18 cellular contexts compared by ENCODE assay signal in genomic region chr7:80591654-80592053, GRCh38. TPM values are rescaled to one million over a fixed set of nuclear protein-coding genes. Genes with fewer than 3 reads are reported as not detected.
DNase-seq lines count a peak whose midpoint lies in the region; ATAC-seq, FAIRE-seq and TF ChIP-seq lines count a peak whose summit lies in the region.
"Had no signal": no experiment of that assay in that cellular context is flagged by ENCODE, and none has a peak within 500 bp of the region (broad histone marks: within the 10 kb centered on the region; RNA-seq: fewer than 3 reads in every experiment).

No MANE protein-coding gene starts in this region.

- H3K27me3 ChIP-seq in GM12878 (replicated peaks in 1 of 2; ENCODE audit: control insufficient read depth in 2 of 2, insufficient read depth in 2 of 2, low read length in 1 of 2) = no peaks in the 10 kb centered on the region
- H3K27me3 ChIP-seq in uterus = no peaks in the 10 kb centered on the region

- H3K36me3 Mint-ChIP-seq in activated naive CD8-positive, alpha-beta T cell treated with anti-CD3 and anti-CD28 coated beads, Interleukin-2, amount 50 U/mL, for 24 hours (ENCODE audit: low read depth) = no peaks in the 10 kb centered on the region
- H3K36me3 Mint-ChIP-seq: CD8-positive, alpha-beta T cell; T-cell had no signal

- in situ Hi-C loops in GM13976 (cut with MboI; ENCODE audit: low sequenced_read_pairs, unreplicated experiment) = no loop called here
- in situ Hi-C loops in GM12878 (cut with MboI) = no loop called here

- no peak overlapping the region for H3K9ac ChIP-seq in GM12878 (ENCODE audit: control insufficient read depth, insufficient read depth, low read length)
- H3K9ac ChIP-seq: KMS-11 had no signal

- H3K4me3 ChIP-seq in GM12878 (no peak overlapping the region), uterus (no peak overlapping the region)

- no peak overlapping the region for H2AFZ ChIP-seq in GM12878 (ENCODE audit: control insufficient read depth, low read depth, low read length)

- no peaks in the 10 kb centered on the region for H3K27me3 Mint-ChIP-seq in activated naive CD8-positive, alpha-beta T cell treated with anti-CD3 and anti-CD28 coated beads, Interleukin-2, amount 50 U/mL, for 24 hours
- H3K27me3 Mint-ChIP-seq: T-cell had no signal

- SMC1A ChIA-PET in GM12878 (lab: Charles Lee; ENCODE audit: uncharacterized antibody, unreplicated experiment) = interaction anchor here (0.5 kb wide), 1 partner anchor 146 kb away, joined by 3 read pairs; no protein-coding TSS in a partner anchor

- H3K9me3 ChIP-seq in GM12878 (replicated peaks; ENCODE audit: control insufficient read depth, insufficient read depth, low read length) = no peaks in the 10 kb centered on the region
- no peaks in the 10 kb centered on the region for H3K9me3 ChIP-seq in uterus

- TF ChIP-seq EP300 in GM12878 (IDR thresholded peaks at IDR 0.05; ENCODE audit: borderline replicate concordance in 1 of 2, control insufficient read depth in 1 of 2, low read depth in 2 of 2, low read length in 2 of 2) = no peak

- H3K27ac Mint-ChIP-seq in activated naive CD8-positive, alpha-beta T cell treated with anti-CD3 and anti-CD28 coated beads, Interleukin-2, amount 50 U/mL, for 24 hours = no peak overlapping the region
- H3K27ac Mint-ChIP-seq: CD8-positive, alpha-beta T cell; T-cell had no signal

- DNase-seq in GM13976 (ENCODE audit: low spot score) (peak; percentile 16), NOMO-1 (lab: John Stamatoyannopoulos, UW; ENCODE audit: unreplicated experiment in 2 of 2) (peak; percentile 42 to 89), GM12878 (ENCODE audit: low read depth, low spot score) (no peak), GF-D8 (lab: John Stamatoyannopoulos, UW) (no peak), NCI-H1105 treated with DMSO at 0.1 percent for 48 hours (lab: John Stamatoyannopoulos, UW) (no peak), uterus (no peak)
- no peak for DNase-seq in activated naive CD8-positive, alpha-beta T cell treated with anti-CD3 and anti-CD28 coated beads, Interleukin-2, amount 50 U/mL, for 24 hours
- DNase-seq: ACHN; CD8-positive, alpha-beta T cell; GOT3; NCI-H187; NCI-H526 treated with DMSO at 0.1 percent for 48 hours; T-cell; T1000 had no signal

- no peak overlapping the region for H3K27ac ChIP-seq in GM12878 (ENCODE audit: control insufficient read depth, insufficient read depth)
- no peak overlapping the region for H3K27ac ChIP-seq in uterus
- H3K27ac ChIP-seq: KMS-11 had no signal

- H3K4me1 Mint-ChIP-seq in activated naive CD8-positive, alpha-beta T cell treated with anti-CD3 and anti-CD28 coated beads, Interleukin-2, amount 50 U/mL, for 24 hours = no peaks in the 10 kb centered on the region
- H3K4me1 Mint-ChIP-seq: T-cell had no signal

- H3K79me2 ChIP-seq in GM12878 (ENCODE audit: control insufficient read depth, insufficient read depth, low read length) = no peaks in the 10 kb centered on the region

- H3K36me3 ChIP-seq in GM12878 (ENCODE audit: control insufficient read depth in 2 of 2, insufficient read depth in 2 of 2, low read length in 1 of 2) = no peaks in the 10 kb centered on the region
- H3K36me3 ChIP-seq in uterus = no peaks in the 10 kb centered on the region

- peak; percentile 78 for ATAC-seq in GM21360 (IDR thresholded peaks at IDR 0.05; ENCODE audit: unreplicated experiment)
- peak; percentile 65 for ATAC-seq in GM12878
- ATAC-seq in activated naive CD8-positive, alpha-beta T cell treated with anti-CD3 and anti-CD28 coated beads, Interleukin-2, amount 50 U/mL, for 24 hours = no peak
- ATAC-seq: CD8-positive, alpha-beta T cell; Panc1; Right ventricle myocardium inferior; T-cell had no signal

- H3K4me1 ChIP-seq in GM12878 (ENCODE audit: control insufficient read depth, insufficient read depth, low read length) = no peaks in the 10 kb centered on the region
- no peaks in the 10 kb centered on the region for H3K4me1 ChIP-seq in uterus

- intact Hi-C loops in GM12878 (cut with micrococcal nuclease; ENCODE audit: unreplicated experiment) = no loop called here
- intact Hi-C loops in uterus (cut with DNase I; ENCODE audit: low total_unique reads) = no loop called here

- peak; percentile 27 for FAIRE-seq in GM12878 (lab: Jason Lieb, UNC)

- no peaks in the 10 kb centered on the region for H3K9me3 Mint-ChIP-seq in activated naive CD8-positive, alpha-beta T cell treated with anti-CD3 and anti-CD28 coated beads, Interleukin-2, amount 50 U/mL, for 24 hours
- H3K9me3 Mint-ChIP-seq: CD8-positive, alpha-beta T cell had no signal

- H3K4me2 ChIP-seq in GM12878 (ENCODE audit: control insufficient read depth, insufficient read depth) = no peak overlapping the region
- H3K4me2 ChIP-seq: KMS-11 had no signal

- TF ChIP-seq RAD21 in GM12878 (IDR thresholded peaks at IDR 0.05; ENCODE audit: insufficient read depth, low read depth, low read length) = no peak

- H3K4me3 Mint-ChIP-seq in activated naive CD8-positive, alpha-beta T cell treated with anti-CD3 and anti-CD28 coated beads, Interleukin-2, amount 50 U/mL, for 24 hours = no peak overlapping the region
- H3K4me3 Mint-ChIP-seq: CD8-positive, alpha-beta T cell; T-cell had no signal

- RAD21 ChIA-PET in GM12878 (lab: Charles Lee; ENCODE audit: unreplicated experiment) = no interaction called here

- CTCF ChIA-PET in GM12878 (lab: Yijun Ruan, JAX) = no interaction called here

- WGBS in GM12878 (ENCODE audit: insufficient coverage, insufficient replicate concordance, low lambda C conversion rate, missing lambda C conversion rate) = 0% methylated on average over 1 of the region's 1 CpG

- no peak for TF ChIP-seq POLR2A in GM12878 (IDR thresholded peaks at IDR 0.05; ENCODE audit: low read depth, low read length)
- TF ChIP-seq POLR2A in uterus (IDR thresholded peaks at IDR 0.05) = no peak

- no peak for TF ChIP-seq CTCF in GM13976 (IDR thresholded peaks at IDR 0.05; ENCODE audit: borderline replicate concordance, control extremely low read depth, extremely low read depth, insufficient read depth, missing control alignments)
- no peak for TF ChIP-seq CTCF in GM12878 (IDR thresholded peaks at IDR 0.05 in 2 of 3, conservative IDR thresholded peaks at IDR 0.05 in 1 of 3; ENCODE audit: control insufficient read depth in 2 of 3, extremely low read depth in 1 of 3, insufficient read depth in 1 of 3, low read depth in 3 of 3, low read length in 3 of 3)
- no peak for TF ChIP-seq CTCF in uterus (IDR thresholded peaks at IDR 0.05)

- H4K20me1 ChIP-seq in GM12878 (ENCODE audit: control insufficient read depth, insufficient read depth) = no peaks in the 10 kb centered on the region

- BruUV-seq in GM12878 (replicated peaks; lab: Mats Ljungman, UMichigan) = no TSS peak

- POLR2A ChIA-PET in GM12878 (lab: Charles Lee) = no interaction called here

TF ChIP-seq in GM12878, 131 proteins besides CTCF, POLR2A, EP300 and RAD21 (continues in another document):
- no peak for TF ChIP-seq BRCA1 (IDR thresholded peaks at IDR 0.05; ENCODE audit: low read depth, low read length)
- no peak for TF ChIP-seq SMC3 (IDR thresholded peaks at IDR 0.05; ENCODE audit: borderline replicate concordance, low read length)
- no peak for TF ChIP-seq POLR2AphosphoS5 (IDR thresholded peaks at IDR 0.05; ENCODE audit: low read length)
- TF ChIP-seq JUNB (IDR thresholded peaks at IDR 0.05) = peak; percentile 42; the same call in 1 of the 2 replicates
- TF ChIP-seq RUNX3 (IDR thresholded peaks at IDR 0.05; ENCODE audit: low read length) = peak; percentile 22; the same call in 1 of the 2 replicates
- TF ChIP-seq ZNF217 (IDR thresholded peaks at IDR 0.05) = no peak
- peak; percentile 72; the same call in 1 of the 2 replicates for TF ChIP-seq SPI1 (IDR thresholded peaks at IDR 0.05; ENCODE audit: borderline replicate concordance, insufficient read depth, low read depth, low read length)
- no peak for TF ChIP-seq POU2F2 (IDR thresholded peaks at IDR 0.05; ENCODE audit: borderline replicate concordance, low read depth, low read length)
- no peak for TF ChIP-seq NFXL1 (IDR thresholded peaks at IDR 0.05; ENCODE audit: borderline replicate concordance)
- no peak for TF ChIP-seq E4F1 (IDR thresholded peaks at IDR 0.05; ENCODE audit: borderline replicate concordance, partially characterized antibody)

RNA-seq across cellular contexts. Expression of gene CD36, which starts 46.8 kb away (rescaled TPM):
- 30.7 and 32.0 TPM in 2 replicates for total RNA-seq in GM12878 (2013; cell fraction: nucleolus; rRNA removed)
- 146 and 163 TPM in 2 replicates for total RNA-seq in GM12878 (2014; rRNA removed)
- 197 and 209 TPM in 2 replicates for total RNA-seq in GM12878 (2014; rRNA removed; fragmentation: Illumina TruSeq; extraction: Trizol)
- total RNA-seq in GM12878 (2021) = 113 and 117 TPM in 2 replicates
- not detected for polyA plus RNA-seq in GM12878 (2011; ENCODE audit: low read depth)
- polyA plus RNA-seq in GM12878 (2011; rRNA removed) = 0.20 and 0.26 TPM in 2 replicates
- 0.07 and 0.19 TPM in 2 replicates for polyA plus RNA-seq in GM12878 (2011; cell fraction: cytosol; rRNA removed)
- 0.06 and 0.31 TPM in 2 replicates for polyA plus RNA-seq in GM12878 (2011; cell fraction: nucleus; rRNA removed)
- polyA plus RNA-seq in GM12878 (2012) = 0.08 and 0.14 TPM in 2 replicates
- polyA plus RNA-seq in GM12878 (2014; fragmentation: Illumina TruSeq; extraction: Trizol) = 194 and 246 TPM in 2 replicates
- 100 to 1,000 TPM; 160 to 283 TPM for polyA plus RNA-seq in GM12878 (2014; fragmentation: Nextera tagmentation; extraction: Ambion mirVana)
- 94.1 and 115 TPM in 2 replicates for polyA plus RNA-seq in GM12878 (2014; rRNA removed)
- polyA plus RNA-seq in GM12878 (2016; fragmentation: Nextera tagmentation; extraction: Ambion mirVana) = 100 to 1,000 TPM; 184 to 196 TPM
- not detected in 2 replicates for polyA minus RNA-seq in GM12878 (2011; rRNA and poly(A)+ RNA removed)
- polyA minus RNA-seq in GM12878 (2011; cell fraction: cytosol; rRNA and poly(A)+ RNA removed) = not detected in 2 replicates
- polyA minus RNA-seq in GM12878 (2011; cell fraction: nucleus; rRNA and poly(A)+ RNA removed) = not detected in 2 replicates
- total RNA-seq in uterus = 100 to 1,000 TPM in 1 of 4 donors, 10 to 100 TPM in 1, 1 to 10 TPM in 2; 5.4 to 186 (median 12.1) TPM

Comparison
In these comparisons a context has a peak if more than half of its experiments do, and no peak if none do; other contexts are left out.
1. DNase-seq: peak in GM13976 (single experiment) and NOMO-1 (2 of 2); none in GM12878 (single experiment), GF-D8 (single experiment), NCI-H1105 treated with DMSO at 0.1 percent for 48 hours (single experiment), uterus (0 of 2) and activated naive CD8-positive, alpha-beta T cell treated with anti-CD3 and anti-CD28 coated beads, Interleukin-2, amount 50 U/mL, for 24 hours (single experiment).